Comparison of ENCODE assay signal across 1 cellular context in the genomic region with DNA sequence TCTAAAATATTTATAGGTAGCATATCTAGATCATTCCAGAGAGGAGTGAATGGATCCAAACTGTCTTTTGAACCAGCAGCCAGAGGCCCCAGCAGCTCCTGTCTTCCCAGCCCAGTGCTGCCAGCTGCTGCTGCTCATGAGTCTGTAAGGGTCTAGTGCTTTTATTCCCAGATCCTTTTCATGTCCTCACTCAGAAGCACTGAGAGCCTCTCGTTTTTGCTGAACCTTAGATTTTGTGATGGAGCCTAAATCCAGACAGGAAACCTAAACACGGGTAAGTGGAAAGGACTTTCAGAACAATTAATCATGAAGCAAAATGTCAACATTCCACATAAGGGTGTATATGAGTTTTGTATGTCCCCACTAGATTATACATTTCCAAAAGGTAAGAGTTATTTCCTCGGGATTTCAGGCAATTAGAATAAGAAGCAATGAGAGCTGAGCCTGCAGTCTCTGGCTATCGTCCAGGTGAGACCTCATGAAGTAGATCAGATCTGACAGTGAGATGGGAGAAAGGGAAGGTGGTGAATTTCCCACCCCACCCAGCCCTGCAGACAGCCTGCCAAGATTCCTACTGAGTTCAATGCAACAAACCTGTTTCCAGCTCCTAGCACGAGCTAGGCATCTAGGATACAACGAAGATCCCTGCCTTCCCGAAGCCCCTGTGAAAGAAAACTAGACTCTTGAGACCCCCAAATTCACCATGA.
TF ChIP-seq lines count a peak whose summit lies in the region.

No MANE protein-coding gene starts in this region.

TF ChIP-seq in K562, 482 proteins besides CTCF, POLR2A, EP300 and RAD21 (continued from another document):
- TF ChIP-seq, protein P1, sequence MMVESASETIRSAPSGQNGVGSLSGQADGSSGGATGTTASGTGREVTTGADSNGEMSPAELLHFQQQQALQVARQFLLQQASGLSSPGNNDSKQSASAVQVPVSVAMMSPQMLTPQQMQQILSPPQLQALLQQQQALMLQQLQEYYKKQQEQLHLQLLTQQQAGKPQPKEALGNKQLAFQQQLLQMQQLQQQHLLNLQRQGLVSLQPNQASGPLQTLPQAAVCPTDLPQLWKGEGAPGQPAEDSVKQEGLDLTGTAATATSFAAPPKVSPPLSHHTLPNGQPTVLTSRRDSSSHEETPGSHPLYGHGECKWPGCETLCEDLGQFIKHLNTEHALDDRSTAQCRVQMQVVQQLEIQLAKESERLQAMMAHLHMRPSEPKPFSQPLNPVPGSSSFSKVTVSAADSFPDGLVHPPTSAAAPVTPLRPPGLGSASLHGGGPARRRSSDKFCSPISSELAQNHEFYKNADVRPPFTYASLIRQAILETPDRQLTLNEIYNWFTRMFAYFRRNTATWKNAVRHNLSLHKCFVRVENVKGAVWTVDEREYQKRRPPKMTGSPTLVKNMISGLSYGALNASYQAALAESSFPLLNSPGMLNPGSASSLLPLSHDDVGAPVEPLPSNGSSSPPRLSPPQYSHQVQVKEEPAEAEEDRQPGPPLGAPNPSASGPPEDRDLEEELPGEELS (CRISPR knock-in tag; IDR thresholded peaks at IDR 0.05; ENCODE audit: borderline replicate concordance), result no peak
- no peak for TF ChIP-seq ZNF3 (CRISPR knock-in tag; IDR thresholded peaks at IDR 0.05)
- TF ChIP-seq, protein P2, sequence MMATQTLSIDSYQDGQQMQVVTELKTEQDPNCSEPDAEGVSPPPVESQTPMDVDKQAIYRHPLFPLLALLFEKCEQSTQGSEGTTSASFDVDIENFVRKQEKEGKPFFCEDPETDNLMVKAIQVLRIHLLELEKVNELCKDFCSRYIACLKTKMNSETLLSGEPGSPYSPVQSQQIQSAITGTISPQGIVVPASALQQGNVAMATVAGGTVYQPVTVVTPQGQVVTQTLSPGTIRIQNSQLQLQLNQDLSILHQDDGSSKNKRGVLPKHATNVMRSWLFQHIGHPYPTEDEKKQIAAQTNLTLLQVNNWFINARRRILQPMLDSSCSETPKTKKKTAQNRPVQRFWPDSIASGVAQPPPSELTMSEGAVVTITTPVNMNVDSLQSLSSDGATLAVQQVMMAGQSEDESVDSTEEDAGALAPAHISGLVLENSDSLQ (IDR thresholded peaks at IDR 0.05), result peak; percentile 51
- TF ChIP-seq BRD4 (IDR thresholded peaks at IDR 0.05), result no peak
- no peak for TF ChIP-seq NFATC3 (IDR thresholded peaks at IDR 0.05)
- TF ChIP-seq, protein P3, sequence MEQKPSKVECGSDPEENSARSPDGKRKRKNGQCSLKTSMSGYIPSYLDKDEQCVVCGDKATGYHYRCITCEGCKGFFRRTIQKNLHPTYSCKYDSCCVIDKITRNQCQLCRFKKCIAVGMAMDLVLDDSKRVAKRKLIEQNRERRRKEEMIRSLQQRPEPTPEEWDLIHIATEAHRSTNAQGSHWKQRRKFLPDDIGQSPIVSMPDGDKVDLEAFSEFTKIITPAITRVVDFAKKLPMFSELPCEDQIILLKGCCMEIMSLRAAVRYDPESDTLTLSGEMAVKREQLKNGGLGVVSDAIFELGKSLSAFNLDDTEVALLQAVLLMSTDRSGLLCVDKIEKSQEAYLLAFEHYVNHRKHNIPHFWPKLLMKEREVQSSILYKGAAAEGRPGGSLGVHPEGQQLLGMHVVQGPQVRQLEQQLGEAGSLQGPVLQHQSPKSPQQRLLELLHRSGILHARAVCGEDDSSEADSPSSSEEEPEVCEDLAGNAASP (IDR thresholded peaks at IDR 0.05), result no peak
- TF ChIP-seq, protein P4, sequence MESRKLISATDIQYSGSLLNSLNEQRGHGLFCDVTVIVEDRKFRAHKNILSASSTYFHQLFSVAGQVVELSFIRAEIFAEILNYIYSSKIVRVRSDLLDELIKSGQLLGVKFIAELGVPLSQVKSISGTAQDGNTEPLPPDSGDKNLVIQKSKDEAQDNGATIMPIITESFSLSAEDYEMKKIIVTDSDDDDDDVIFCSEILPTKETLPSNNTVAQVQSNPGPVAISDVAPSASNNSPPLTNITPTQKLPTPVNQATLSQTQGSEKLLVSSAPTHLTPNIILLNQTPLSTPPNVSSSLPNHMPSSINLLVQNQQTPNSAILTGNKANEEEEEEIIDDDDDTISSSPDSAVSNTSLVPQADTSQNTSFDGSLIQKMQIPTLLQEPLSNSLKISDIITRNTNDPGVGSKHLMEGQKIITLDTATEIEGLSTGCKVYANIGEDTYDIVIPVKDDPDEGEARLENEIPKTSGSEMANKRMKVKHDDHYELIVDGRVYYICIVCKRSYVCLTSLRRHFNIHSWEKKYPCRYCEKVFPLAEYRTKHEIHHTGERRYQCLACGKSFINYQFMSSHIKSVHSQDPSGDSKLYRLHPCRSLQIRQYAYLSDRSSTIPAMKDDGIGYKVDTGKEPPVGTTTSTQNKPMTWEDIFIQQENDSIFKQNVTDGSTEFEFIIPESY (CRISPR knock-in tag; IDR thresholded peaks at IDR 0.05), result no peak
- TF ChIP-seq RBM22 (IDR thresholded peaks at IDR 0.05; ENCODE audit: low read depth, low read length, poor library complexity, severe bottlenecking), result no peak
- TF ChIP-seq, protein P5, sequence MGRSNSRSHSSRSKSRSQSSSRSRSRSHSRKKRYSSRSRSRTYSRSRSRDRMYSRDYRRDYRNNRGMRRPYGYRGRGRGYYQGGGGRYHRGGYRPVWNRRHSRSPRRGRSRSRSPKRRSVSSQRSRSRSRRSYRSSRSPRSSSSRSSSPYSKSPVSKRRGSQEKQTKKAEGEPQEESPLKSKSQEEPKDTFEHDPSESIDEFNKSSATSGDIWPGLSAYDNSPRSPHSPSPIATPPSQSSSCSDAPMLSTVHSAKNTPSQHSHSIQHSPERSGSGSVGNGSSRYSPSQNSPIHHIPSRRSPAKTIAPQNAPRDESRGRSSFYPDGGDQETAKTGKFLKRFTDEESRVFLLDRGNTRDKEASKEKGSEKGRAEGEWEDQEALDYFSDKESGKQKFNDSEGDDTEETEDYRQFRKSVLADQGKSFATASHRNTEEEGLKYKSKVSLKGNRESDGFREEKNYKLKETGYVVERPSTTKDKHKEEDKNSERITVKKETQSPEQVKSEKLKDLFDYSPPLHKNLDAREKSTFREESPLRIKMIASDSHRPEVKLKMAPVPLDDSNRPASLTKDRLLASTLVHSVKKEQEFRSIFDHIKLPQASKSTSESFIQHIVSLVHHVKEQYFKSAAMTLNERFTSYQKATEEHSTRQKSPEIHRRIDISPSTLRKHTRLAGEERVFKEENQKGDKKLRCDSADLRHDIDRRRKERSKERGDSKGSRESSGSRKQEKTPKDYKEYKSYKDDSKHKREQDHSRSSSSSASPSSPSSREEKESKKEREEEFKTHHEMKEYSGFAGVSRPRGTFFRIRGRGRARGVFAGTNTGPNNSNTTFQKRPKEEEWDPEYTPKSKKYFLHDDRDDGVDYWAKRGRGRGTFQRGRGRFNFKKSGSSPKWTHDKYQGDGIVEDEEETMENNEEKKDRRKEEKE (IDR thresholded peaks at IDR 0.05; ENCODE audit: borderline replicate concordance in 1 of 2, control insufficient read depth in 1 of 2, low read depth in 2 of 2, low read length in 1 of 2), result no peak
- TF ChIP-seq TEAD4 (IDR thresholded peaks at IDR 0.05; ENCODE audit: low read length), result no peak
- no peak for TF ChIP-seq TEAD4 (CRISPR knock-in tag; IDR thresholded peaks at IDR 0.05; ENCODE audit: borderline replicate concordance)
- TF ChIP-seq, protein P6, sequence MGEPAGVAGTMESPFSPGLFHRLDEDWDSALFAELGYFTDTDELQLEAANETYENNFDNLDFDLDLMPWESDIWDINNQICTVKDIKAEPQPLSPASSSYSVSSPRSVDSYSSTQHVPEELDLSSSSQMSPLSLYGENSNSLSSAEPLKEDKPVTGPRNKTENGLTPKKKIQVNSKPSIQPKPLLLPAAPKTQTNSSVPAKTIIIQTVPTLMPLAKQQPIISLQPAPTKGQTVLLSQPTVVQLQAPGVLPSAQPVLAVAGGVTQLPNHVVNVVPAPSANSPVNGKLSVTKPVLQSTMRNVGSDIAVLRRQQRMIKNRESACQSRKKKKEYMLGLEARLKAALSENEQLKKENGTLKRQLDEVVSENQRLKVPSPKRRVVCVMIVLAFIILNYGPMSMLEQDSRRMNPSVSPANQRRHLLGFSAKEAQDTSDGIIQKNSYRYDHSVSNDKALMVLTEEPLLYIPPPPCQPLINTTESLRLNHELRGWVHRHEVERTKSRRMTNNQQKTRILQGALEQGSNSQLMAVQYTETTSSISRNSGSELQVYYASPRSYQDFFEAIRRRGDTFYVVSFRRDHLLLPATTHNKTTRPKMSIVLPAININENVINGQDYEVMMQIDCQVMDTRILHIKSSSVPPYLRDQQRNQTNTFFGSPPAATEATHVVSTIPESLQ (CRISPR knock-in tag; IDR thresholded peaks at IDR 0.05), result no peak
- TF ChIP-seq BACH1 (tag; IDR thresholded peaks at IDR 0.05), result no peak
- no peak for TF ChIP-seq ZNF175 (CRISPR knock-in tag; IDR thresholded peaks at IDR 0.05; ENCODE audit: low read depth)
- TF ChIP-seq MEIS2 (IDR thresholded peaks at IDR 0.05; ENCODE audit: partially characterized antibody), result peak; percentile 73
- no peak for TF ChIP-seq ZNF589 (CRISPR knock-in tag; IDR thresholded peaks at IDR 0.05; ENCODE audit: low read depth)
- TF ChIP-seq LCOR (CRISPR knock-in tag; IDR thresholded peaks at IDR 0.05), result no peak
- TF ChIP-seq TAL1 (IDR thresholded peaks at IDR 0.05), result no peak
- no peak for TF ChIP-seq NRF1 (conservative IDR thresholded peaks at IDR 0.05 in 1 of 2, IDR thresholded peaks at IDR 0.05 in 1 of 2)
- TF ChIP-seq, protein P7, sequence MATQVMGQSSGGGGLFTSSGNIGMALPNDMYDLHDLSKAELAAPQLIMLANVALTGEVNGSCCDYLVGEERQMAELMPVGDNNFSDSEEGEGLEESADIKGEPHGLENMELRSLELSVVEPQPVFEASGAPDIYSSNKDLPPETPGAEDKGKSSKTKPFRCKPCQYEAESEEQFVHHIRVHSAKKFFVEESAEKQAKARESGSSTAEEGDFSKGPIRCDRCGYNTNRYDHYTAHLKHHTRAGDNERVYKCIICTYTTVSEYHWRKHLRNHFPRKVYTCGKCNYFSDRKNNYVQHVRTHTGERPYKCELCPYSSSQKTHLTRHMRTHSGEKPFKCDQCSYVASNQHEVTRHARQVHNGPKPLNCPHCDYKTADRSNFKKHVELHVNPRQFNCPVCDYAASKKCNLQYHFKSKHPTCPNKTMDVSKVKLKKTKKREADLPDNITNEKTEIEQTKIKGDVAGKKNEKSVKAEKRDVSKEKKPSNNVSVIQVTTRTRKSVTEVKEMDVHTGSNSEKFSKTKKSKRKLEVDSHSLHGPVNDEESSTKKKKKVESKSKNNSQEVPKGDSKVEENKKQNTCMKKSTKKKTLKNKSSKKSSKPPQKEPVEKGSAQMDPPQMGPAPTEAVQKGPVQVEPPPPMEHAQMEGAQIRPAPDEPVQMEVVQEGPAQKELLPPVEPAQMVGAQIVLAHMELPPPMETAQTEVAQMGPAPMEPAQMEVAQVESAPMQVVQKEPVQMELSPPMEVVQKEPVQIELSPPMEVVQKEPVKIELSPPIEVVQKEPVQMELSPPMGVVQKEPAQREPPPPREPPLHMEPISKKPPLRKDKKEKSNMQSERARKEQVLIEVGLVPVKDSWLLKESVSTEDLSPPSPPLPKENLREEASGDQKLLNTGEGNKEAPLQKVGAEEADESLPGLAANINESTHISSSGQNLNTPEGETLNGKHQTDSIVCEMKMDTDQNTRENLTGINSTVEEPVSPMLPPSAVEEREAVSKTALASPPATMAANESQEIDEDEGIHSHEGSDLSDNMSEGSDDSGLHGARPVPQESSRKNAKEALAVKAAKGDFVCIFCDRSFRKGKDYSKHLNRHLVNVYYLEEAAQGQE (CRISPR knock-in tag; IDR thresholded peaks at IDR 0.05; ENCODE audit: low read depth), result no peak
- TF ChIP-seq, protein P8, sequence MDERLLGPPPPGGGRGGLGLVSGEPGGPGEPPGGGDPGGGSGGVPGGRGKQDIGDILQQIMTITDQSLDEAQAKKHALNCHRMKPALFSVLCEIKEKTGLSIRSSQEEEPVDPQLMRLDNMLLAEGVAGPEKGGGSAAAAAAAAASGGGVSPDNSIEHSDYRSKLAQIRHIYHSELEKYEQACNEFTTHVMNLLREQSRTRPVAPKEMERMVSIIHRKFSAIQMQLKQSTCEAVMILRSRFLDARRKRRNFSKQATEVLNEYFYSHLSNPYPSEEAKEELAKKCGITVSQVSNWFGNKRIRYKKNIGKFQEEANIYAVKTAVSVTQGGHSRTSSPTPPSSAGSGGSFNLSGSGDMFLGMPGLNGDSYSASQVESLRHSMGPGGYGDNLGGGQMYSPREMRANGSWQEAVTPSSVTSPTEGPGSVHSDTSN (CRISPR knock-in tag; IDR thresholded peaks at IDR 0.05; ENCODE audit: low read depth), result no peak
- TF ChIP-seq, protein P8 (tag; conservative IDR thresholded peaks at IDR 0.05; ENCODE audit: low read depth), result peak; percentile 66
- no peak for TF ChIP-seq RCOR1 (IDR thresholded peaks at IDR 0.05; ENCODE audit: borderline replicate concordance in 1 of 2, low read depth in 2 of 2, low read length in 2 of 2)
- TF ChIP-seq TFAM (CRISPR knock-in tag; conservative IDR thresholded peaks at IDR 0.05), result no peak
- no peak for TF ChIP-seq FUS (optimal IDR thresholded peaks at IDR 0.05; ENCODE audit: low read depth, low read length)
- TF ChIP-seq NFIC (IDR thresholded peaks at IDR 0.05), result peak; percentile 37
